In the genomic region with DNA sequence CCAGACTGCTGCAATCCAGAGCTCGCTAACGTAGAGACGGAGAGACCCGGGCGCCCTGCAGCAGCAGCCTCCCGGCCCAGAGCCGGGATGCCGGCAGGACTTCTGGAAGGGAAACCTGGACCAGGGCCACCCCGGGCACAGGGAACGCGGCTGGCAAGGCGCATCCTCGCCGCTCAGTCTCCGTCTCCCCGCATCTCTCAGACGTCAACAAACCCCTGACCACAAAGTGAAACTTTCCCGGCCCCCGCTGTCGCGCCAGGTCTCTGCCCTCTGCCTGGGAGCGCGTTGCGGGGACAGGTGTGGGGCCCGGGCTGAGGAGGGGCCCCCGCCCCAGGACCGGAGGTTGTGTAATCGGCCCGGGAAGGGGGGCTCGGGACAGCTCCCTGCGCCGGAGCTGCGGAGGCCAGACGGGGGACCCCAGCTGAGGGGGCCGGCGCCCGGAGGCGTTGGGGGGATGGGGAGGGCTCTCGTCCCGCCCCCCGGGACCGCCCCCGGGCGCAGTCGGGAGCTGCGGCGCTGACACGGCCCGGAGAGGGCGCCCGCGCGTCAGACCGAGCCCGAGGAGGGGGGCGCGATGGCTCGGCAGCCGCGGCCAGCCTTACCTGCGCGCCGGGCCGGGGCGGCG, we compare ENCODE assay signal across 1 cellular context.
A peak's percentile ranks its signal among the peaks of the same experiment; 100 is the strongest.
TF ChIP-seq lines count a peak whose summit lies in the region.

No MANE protein-coding gene starts in this region.

TF ChIP-seq in WTC11, 78 proteins besides CTCF, POLR2A, EP300 and RAD21 (continued from another document):
- TF ChIP-seq, protein P1, sequence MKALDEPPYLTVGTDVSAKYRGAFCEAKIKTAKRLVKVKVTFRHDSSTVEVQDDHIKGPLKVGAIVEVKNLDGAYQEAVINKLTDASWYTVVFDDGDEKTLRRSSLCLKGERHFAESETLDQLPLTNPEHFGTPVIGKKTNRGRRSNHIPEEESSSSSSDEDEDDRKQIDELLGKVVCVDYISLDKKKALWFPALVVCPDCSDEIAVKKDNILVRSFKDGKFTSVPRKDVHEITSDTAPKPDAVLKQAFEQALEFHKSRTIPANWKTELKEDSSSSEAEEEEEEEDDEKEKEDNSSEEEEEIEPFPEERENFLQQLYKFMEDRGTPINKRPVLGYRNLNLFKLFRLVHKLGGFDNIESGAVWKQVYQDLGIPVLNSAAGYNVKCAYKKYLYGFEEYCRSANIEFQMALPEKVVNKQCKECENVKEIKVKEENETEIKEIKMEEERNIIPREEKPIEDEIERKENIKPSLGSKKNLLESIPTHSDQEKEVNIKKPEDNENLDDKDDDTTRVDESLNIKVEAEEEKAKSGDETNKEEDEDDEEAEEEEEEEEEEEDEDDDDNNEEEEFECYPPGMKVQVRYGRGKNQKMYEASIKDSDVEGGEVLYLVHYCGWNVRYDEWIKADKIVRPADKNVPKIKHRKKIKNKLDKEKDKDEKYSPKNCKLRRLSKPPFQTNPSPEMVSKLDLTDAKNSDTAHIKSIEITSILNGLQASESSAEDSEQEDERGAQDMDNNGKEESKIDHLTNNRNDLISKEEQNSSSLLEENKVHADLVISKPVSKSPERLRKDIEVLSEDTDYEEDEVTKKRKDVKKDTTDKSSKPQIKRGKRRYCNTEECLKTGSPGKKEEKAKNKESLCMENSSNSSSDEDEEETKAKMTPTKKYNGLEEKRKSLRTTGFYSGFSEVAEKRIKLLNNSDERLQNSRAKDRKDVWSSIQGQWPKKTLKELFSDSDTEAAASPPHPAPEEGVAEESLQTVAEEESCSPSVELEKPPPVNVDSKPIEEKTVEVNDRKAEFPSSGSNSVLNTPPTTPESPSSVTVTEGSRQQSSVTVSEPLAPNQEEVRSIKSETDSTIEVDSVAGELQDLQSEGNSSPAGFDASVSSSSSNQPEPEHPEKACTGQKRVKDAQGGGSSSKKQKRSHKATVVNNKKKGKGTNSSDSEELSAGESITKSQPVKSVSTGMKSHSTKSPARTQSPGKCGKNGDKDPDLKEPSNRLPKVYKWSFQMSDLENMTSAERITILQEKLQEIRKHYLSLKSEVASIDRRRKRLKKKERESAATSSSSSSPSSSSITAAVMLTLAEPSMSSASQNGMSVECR (CRISPR knock-in tag; IDR thresholded peaks at IDR 0.05; ENCODE audit: borderline replicate concordance) = peak; percentile 21; the same call in 1 of the 2 replicates
- TF ChIP-seq JAZF1 (CRISPR knock-in tag; IDR thresholded peaks at IDR 0.05) (no peak), JUN (CRISPR knock-in tag; IDR thresholded peaks at IDR 0.05) (no peak), ZNF416 (CRISPR knock-in tag; IDR thresholded peaks at IDR 0.05) (no peak), ZNF219 (CRISPR knock-in tag; IDR thresholded peaks at IDR 0.05; ENCODE audit: borderline replicate concordance) (no peak), ZNF263 (CRISPR knock-in tag; IDR thresholded peaks at IDR 0.05; ENCODE audit: low read depth) (no peak), MXD4 (CRISPR knock-in tag; IDR thresholded peaks at IDR 0.05; ENCODE audit: borderline replicate concordance) (no peak), SMAD3 (CRISPR knock-in tag; IDR thresholded peaks at IDR 0.05; ENCODE audit: borderline replicate concordance) (no peak), HMGA2 (CRISPR knock-in tag; IDR thresholded peaks at IDR 0.05) (no peak), TCF7 (CRISPR knock-in tag; IDR thresholded peaks at IDR 0.05; ENCODE audit: low read depth) (no peak), SP1 (CRISPR knock-in tag; conservative IDR thresholded peaks at IDR 0.05) (no peak), FOXP1 (CRISPR knock-in tag; IDR thresholded peaks at IDR 0.05; ENCODE audit: borderline replicate concordance) (0 out of 2 replicates have a peak, but pooled peaks have one; percentile 23), ELF4 (CRISPR knock-in tag; IDR thresholded peaks at IDR 0.05; ENCODE audit: low read depth) (no peak), RORB (CRISPR knock-in tag; IDR thresholded peaks at IDR 0.05) (no peak), NR2C2 (CRISPR knock-in tag; IDR thresholded peaks at IDR 0.05) (no peak), ZBTB21 (CRISPR knock-in tag; IDR thresholded peaks at IDR 0.05; ENCODE audit: borderline replicate concordance) (no peak)
- TF ChIP-seq, protein P2, sequence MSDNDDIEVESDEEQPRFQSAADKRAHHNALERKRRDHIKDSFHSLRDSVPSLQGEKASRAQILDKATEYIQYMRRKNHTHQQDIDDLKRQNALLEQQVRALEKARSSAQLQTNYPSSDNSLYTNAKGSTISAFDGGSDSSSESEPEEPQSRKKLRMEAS (CRISPR knock-in tag; IDR thresholded peaks at IDR 0.05) = peak; percentile 6; the same call in 1 of the 2 replicates
- TF ChIP-seq, protein P3, sequence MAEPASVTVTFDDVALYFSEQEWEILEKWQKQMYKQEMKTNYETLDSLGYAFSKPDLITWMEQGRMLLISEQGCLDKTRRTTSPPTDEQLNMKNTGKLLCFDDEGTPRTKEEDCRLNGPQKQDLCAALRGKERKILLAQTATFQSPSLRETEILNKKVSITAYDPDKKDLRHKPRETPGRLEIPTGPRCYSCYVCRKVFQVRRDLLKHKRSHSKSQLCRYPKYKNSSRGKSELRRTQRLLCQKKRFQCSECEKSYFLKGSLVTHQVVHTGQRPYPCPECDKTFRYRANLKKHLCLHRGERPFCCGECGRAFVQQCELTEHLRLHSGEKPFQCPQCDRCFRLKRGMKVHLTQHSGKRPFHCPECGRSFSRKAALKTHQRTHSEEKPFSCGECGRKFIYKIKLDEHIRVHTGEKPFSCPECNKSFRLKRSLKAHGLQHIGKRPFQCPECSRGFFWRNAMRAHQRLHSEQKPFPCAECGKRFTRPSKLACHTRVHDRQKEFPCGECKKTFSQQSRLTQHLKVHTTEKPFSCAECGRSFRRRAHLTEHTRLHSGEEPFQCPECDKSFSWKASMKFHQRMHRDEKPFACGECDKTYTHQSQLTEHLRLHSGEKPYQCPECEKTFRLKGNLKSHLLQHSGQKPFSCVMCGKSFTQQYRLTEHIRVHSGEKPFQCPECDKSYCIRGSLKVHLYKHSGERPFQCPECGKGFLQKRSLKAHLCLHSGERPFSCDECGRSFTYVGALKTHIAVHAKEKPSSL (CRISPR knock-in tag; conservative IDR thresholded peaks at IDR 0.05) = no peak
- TF ChIP-seq, protein P4, sequence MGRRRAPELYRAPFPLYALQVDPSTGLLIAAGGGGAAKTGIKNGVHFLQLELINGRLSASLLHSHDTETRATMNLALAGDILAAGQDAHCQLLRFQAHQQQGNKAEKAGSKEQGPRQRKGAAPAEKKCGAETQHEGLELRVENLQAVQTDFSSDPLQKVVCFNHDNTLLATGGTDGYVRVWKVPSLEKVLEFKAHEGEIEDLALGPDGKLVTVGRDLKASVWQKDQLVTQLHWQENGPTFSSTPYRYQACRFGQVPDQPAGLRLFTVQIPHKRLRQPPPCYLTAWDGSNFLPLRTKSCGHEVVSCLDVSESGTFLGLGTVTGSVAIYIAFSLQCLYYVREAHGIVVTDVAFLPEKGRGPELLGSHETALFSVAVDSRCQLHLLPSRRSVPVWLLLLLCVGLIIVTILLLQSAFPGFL (CRISPR knock-in tag; IDR thresholded peaks at IDR 0.05; ENCODE audit: borderline replicate concordance) = no peak
- TF ChIP-seq, protein P5, sequence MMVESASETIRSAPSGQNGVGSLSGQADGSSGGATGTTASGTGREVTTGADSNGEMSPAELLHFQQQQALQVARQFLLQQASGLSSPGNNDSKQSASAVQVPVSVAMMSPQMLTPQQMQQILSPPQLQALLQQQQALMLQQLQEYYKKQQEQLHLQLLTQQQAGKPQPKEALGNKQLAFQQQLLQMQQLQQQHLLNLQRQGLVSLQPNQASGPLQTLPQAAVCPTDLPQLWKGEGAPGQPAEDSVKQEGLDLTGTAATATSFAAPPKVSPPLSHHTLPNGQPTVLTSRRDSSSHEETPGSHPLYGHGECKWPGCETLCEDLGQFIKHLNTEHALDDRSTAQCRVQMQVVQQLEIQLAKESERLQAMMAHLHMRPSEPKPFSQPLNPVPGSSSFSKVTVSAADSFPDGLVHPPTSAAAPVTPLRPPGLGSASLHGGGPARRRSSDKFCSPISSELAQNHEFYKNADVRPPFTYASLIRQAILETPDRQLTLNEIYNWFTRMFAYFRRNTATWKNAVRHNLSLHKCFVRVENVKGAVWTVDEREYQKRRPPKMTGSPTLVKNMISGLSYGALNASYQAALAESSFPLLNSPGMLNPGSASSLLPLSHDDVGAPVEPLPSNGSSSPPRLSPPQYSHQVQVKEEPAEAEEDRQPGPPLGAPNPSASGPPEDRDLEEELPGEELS (CRISPR knock-in tag; IDR thresholded peaks at IDR 0.05) = no peak
- TF ChIP-seq, protein P6, sequence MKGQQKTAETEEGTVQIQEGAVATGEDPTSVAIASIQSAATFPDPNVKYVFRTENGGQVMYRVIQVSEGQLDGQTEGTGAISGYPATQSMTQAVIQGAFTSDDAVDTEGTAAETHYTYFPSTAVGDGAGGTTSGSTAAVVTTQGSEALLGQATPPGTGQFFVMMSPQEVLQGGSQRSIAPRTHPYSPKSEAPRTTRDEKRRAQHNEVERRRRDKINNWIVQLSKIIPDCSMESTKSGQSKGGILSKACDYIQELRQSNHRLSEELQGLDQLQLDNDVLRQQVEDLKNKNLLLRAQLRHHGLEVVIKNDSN (CRISPR knock-in tag; IDR thresholded peaks at IDR 0.05) = no peak
- TF ChIP-seq, protein P7, sequence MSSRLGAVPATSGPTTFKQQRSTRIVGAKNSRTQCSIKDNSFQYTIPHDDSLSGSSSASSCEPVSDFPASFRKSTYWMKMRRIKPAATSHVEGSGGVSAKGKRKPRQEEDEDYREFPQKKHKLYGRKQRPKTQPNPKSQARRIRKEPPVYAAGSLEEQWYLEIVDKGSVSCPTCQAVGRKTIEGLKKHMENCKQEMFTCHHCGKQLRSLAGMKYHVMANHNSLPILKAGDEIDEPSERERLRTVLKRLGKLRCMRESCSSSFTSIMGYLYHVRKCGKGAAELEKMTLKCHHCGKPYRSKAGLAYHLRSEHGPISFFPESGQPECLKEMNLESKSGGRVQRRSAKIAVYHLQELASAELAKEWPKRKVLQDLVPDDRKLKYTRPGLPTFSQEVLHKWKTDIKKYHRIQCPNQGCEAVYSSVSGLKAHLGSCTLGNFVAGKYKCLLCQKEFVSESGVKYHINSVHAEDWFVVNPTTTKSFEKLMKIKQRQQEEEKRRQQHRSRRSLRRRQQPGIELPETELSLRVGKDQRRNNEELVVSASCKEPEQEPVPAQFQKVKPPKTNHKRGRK (CRISPR knock-in tag; IDR thresholded peaks at IDR 0.05; ENCODE audit: borderline replicate concordance) = no peak
- TF ChIP-seq, protein P8, sequence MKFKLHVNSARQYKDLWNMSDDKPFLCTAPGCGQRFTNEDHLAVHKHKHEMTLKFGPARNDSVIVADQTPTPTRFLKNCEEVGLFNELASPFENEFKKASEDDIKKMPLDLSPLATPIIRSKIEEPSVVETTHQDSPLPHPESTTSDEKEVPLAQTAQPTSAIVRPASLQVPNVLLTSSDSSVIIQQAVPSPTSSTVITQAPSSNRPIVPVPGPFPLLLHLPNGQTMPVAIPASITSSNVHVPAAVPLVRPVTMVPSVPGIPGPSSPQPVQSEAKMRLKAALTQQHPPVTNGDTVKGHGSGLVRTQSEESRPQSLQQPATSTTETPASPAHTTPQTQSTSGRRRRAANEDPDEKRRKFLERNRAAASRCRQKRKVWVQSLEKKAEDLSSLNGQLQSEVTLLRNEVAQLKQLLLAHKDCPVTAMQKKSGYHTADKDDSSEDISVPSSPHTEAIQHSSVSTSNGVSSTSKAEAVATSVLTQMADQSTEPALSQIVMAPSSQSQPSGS (CRISPR knock-in tag; IDR thresholded peaks at IDR 0.05; ENCODE audit: borderline replicate concordance, low read depth) = no peak
- TF ChIP-seq, protein P9, sequence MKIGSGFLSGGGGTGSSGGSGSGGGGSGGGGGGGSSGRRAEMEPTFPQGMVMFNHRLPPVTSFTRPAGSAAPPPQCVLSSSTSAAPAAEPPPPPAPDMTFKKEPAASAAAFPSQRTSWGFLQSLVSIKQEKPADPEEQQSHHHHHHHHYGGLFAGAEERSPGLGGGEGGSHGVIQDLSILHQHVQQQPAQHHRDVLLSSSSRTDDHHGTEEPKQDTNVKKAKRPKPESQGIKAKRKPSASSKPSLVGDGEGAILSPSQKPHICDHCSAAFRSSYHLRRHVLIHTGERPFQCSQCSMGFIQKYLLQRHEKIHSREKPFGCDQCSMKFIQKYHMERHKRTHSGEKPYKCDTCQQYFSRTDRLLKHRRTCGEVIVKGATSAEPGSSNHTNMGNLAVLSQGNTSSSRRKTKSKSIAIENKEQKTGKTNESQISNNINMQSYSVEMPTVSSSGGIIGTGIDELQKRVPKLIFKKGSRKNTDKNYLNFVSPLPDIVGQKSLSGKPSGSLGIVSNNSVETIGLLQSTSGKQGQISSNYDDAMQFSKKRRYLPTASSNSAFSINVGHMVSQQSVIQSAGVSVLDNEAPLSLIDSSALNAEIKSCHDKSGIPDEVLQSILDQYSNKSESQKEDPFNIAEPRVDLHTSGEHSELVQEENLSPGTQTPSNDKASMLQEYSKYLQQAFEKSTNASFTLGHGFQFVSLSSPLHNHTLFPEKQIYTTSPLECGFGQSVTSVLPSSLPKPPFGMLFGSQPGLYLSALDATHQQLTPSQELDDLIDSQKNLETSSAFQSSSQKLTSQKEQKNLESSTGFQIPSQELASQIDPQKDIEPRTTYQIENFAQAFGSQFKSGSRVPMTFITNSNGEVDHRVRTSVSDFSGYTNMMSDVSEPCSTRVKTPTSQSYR (CRISPR knock-in tag; IDR thresholded peaks at IDR 0.05) = no peak
- TF ChIP-seq, protein P10, sequence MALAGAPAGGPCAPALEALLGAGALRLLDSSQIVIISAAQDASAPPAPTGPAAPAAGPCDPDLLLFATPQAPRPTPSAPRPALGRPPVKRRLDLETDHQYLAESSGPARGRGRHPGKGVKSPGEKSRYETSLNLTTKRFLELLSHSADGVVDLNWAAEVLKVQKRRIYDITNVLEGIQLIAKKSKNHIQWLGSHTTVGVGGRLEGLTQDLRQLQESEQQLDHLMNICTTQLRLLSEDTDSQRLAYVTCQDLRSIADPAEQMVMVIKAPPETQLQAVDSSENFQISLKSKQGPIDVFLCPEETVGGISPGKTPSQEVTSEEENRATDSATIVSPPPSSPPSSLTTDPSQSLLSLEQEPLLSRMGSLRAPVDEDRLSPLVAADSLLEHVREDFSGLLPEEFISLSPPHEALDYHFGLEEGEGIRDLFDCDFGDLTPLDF (CRISPR knock-in tag; IDR thresholded peaks at IDR 0.05) = no peak
- TF ChIP-seq, protein P11, sequence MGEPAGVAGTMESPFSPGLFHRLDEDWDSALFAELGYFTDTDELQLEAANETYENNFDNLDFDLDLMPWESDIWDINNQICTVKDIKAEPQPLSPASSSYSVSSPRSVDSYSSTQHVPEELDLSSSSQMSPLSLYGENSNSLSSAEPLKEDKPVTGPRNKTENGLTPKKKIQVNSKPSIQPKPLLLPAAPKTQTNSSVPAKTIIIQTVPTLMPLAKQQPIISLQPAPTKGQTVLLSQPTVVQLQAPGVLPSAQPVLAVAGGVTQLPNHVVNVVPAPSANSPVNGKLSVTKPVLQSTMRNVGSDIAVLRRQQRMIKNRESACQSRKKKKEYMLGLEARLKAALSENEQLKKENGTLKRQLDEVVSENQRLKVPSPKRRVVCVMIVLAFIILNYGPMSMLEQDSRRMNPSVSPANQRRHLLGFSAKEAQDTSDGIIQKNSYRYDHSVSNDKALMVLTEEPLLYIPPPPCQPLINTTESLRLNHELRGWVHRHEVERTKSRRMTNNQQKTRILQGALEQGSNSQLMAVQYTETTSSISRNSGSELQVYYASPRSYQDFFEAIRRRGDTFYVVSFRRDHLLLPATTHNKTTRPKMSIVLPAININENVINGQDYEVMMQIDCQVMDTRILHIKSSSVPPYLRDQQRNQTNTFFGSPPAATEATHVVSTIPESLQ (CRISPR knock-in tag; IDR thresholded peaks at IDR 0.05) = no peak
